10 cellular contexts compared by ENCODE assay signal in genomic region chr3:101379695-101380376, GRCh38. TPM values are rescaled to one million over a fixed set of nuclear protein-coding genes. Genes with fewer than 3 reads are reported as not detected.
DNase-seq lines count a peak whose midpoint lies in the region; ATAC-seq and TF ChIP-seq lines count a peak whose summit lies in the region.
"Had no signal": no experiment of that assay in that cellular context is flagged by ENCODE, and none has a peak within 500 bp of the region (broad histone marks: within the 10 kb centered on the region; RNA-seq: fewer than 3 reads in every experiment).

No MANE protein-coding gene starts in this region.

- H3K36me3 ChIP-seq in BLaER1 treated with 17β-estradiol and CSF1 and Interleukin-3, amounts not matched to agents 10 nM and 100 nM: peaks cover 0 to 21% (median 8%) of the 10 kb centered on the region in 11 experiments; a peak in 15 of 22 replicates
- H3K36me3 ChIP-seq: thoracic aorta had no signal

- H3K4me1 Mint-ChIP-seq in T-cell: peaks cover 55 to 71% (median 61%) of the 10 kb centered on the region in 3 donors
- H3K4me1 Mint-ChIP-seq: neural crest cell had no signal

- DNase-seq in T-cell (no peak), mucosa of gallbladder (ENCODE audit: low spot score) (no peak), middle frontal gyrus (ENCODE audit: extremely low spot score, low spot score) (no peak), lower leg skin (ENCODE audit: low spot score in 2 of 2) (no peak)
- DNase-seq in effector CD4-positive, alpha-beta T cell: no peak

- POLR2A ChIA-PET in T-cell (lab: Charles Lee): no interaction called here

- H3K27me3 Mint-ChIP-seq in T-cell: no peaks in the 10 kb centered on the region

- intact Hi-C loops in lower leg skin (cut with DNase I; ENCODE audit: low total_unique reads): no loop called here

- H3K4me3 ChIP-seq in BLaER1 treated with 17β-estradiol and CSF1 and Interleukin-3, amounts not matched to agents 10 nM and 100 nM: peak overlapping the region in 3 of 10 experiments; percentile 13 to 45 (median 44); a peak in 5 of 20 replicates
- H3K4me3 ChIP-seq in lower leg skin (ENCODE audit: low read depth, poor library complexity, severe bottlenecking): no peak overlapping the region
- H3K4me3 ChIP-seq: thoracic aorta had no signal

- H3K9me3 ChIP-seq in BLaER1 treated with 17β-estradiol and CSF1 and Interleukin-3, amounts not matched to agents 10 nM and 100 nM (replicated peaks in 1 of 11): peaks cover 4 to 11% (median 8%) of the 10 kb centered on the region in 11 experiments; a peak in 15 of 22 replicates

- CTCF ChIA-PET in T-cell (lab: Charles Lee): no interaction called here

- H3K27ac ChIP-seq in BLaER1 treated with 17β-estradiol and CSF1 and Interleukin-3, amounts not matched to agents 10 nM and 100 nM: peak overlapping the region in 4 of 11 experiments; percentile 14 to 66 (median 43); a peak in 6 of 22 replicates

- peak overlapping the region in 2 of 11 experiments; percentile 13 to 34; a peak in 2 of 22 replicates for H3K9ac ChIP-seq in BLaER1 treated with 17β-estradiol and CSF1 and Interleukin-3, amounts not matched to agents 10 nM and 100 nM

- no peaks in the 10 kb centered on the region for H3K27me3 ChIP-seq in BLaER1 treated with 17β-estradiol and CSF1 and Interleukin-3, amounts not matched to agents 10 nM and 100 nM

- ATAC-seq in GM19043 (IDR thresholded peaks at IDR 0.05; ENCODE audit: low read depth, unreplicated experiment) (peak; percentile 95), HG03060 (IDR thresholded peaks at IDR 0.05; ENCODE audit: low read depth, unreplicated experiment) (peak; percentile 93), T-cell (replicated peaks in 1 of 4) (peak; percentile 54 to 81 (median 64))

- no peak for TF ChIP-seq POLR2A in lower leg skin (IDR thresholded peaks at IDR 0.05)

- peak overlapping the region; percentile 12 to 80 (median 54); a peak in 19 of 22 replicates for H3K4me2 ChIP-seq in BLaER1 treated with 17β-estradiol and CSF1 and Interleukin-3, amounts not matched to agents 10 nM and 100 nM

- peaks cover 0 to 10% (median 7%) of the 10 kb centered on the region in 11 experiments; a peak in 8 of 22 replicates for H4K20me1 ChIP-seq in BLaER1 treated with 17β-estradiol and CSF1 and Interleukin-3, amounts not matched to agents 10 nM and 100 nM

- no peak for TF ChIP-seq CTCF in lower leg skin (IDR thresholded peaks at IDR 0.05)

- H3K36me3 Mint-ChIP-seq in T-cell: peaks cover 12% of the 10 kb centered on the region

- H3K9me3 Mint-ChIP-seq in T-cell: no peaks in the 10 kb centered on the region

- H3K27ac Mint-ChIP-seq in T-cell: peak overlapping the region; percentile 52 to 73

- peak overlapping the region; percentile 18 to 72 (median 50) for H3K4me3 Mint-ChIP-seq in T-cell
- H3K4me3 Mint-ChIP-seq: neural crest cell had no signal

- 86 to 95% methylated on average over 1 of the region's 1 CpG for WGBS in lower leg skin, 2 donors

- peaks cover 6 to 28% (median 12%) of the 10 kb centered on the region in 10 experiments; a peak in 18 of 20 replicates for H3K4me1 ChIP-seq in BLaER1 treated with 17β-estradiol and CSF1 and Interleukin-3, amounts not matched to agents 10 nM and 100 nM

RNA-seq across cellular contexts. Expression of gene IMPG2, which starts 59.5 kb away (rescaled TPM):
- under 1 TPM; 0.56 to 0.88 (median 0.76) TPM for total RNA-seq in T-cell
- 0.29 TPM for total RNA-seq in mucosa of gallbladder
- under 1 TPM in 3 of 4 donors, not detected in 1; 0.05 to 0.13 (median 0.11) TPM for total RNA-seq in lower leg skin
